Comparison of ENCODE assay signal across 8 cellular contexts in the genomic region with DNA sequence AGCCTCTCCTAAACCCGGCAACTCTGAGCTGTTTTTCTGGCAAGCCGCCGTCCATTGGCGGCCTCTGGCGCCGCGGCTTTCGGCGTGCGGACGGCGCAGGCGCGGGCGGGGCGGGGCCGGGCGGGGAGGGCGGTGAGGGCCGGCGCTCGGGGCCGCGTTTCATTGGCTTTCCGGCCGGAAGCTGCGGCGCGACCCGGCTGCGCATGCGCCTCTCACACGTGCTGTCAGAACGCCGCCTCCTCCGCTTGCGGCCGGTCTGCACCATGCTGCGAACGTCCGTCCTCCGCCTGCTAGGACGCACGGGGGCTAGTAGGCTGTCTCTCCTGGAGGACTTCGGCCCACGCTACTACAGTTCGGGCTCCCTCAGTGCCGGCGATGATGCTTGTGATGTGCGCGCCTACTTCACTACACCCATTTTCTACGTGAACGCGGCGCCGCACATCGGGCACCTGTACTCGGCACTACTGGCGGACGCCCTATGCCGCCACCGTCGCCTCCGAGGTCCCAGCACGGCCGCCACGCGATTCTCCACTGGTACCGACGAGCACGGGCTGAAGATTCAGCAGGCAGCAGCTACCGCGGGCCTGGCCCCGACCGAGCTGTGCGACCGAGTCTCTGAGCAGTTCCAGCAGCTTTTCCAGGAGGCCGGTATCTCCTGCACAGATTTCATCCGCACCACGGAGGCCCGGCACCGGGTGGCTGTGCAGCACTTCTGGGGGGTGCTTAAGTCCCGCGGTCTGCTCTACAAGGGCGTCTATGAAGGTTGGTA. TPM values are rescaled to one million over a fixed set of nuclear protein-coding genes. Genes with fewer than 3 reads are reported as not detected.
DNase-seq lines count a peak whose midpoint lies in the region; ATAC-seq and TF ChIP-seq lines count a peak whose summit lies in the region.

TSS of gene MARS2 (plus strand) at position 227 of the 769 bp plus-strand sequence. CDS start at position 264, 37 bp downstream.

- dilution Hi-C loops in IMR-90 (cut with HindIII; ENCODE audit: low sequenced_read_pairs, unreplicated experiment), result no loop called here

- peaks cover 20% of the 10 kb centered on the region for H4K20me1 ChIP-seq in IMR-90 (ENCODE audit: insufficient read depth, low read length)

- CTCF ChIA-PET in IMR-90 (lab: Yijun Ruan, JAX), result no interaction called here

- peak within 1 kb of the TSS; percentile 92 for H2BK120ac ChIP-seq in IMR-90 (ENCODE audit: low read depth, low read length)

- peak within 1 kb of the TSS; percentile 99 for H3K4me3 ChIP-seq in IMR-90 (ENCODE audit: insufficient read depth, low read depth, low read length)

- peaks cover 18 to 33% of the 10 kb centered on the region in 2 experiments for H3K79me1 ChIP-seq in IMR-90 (ENCODE audit: low read depth in 1 of 2, low read length in 2 of 2)

- peak within 1 kb of the TSS; percentile 49 for H3K27ac ChIP-seq in IMR-90 (ENCODE audit: insufficient read depth, low read length)
- peak within 1 kb of the TSS; percentile 58 for H3K27ac ChIP-seq in epithelial cell of prostate

- H4K91ac ChIP-seq in IMR-90 (ENCODE audit: insufficient read depth, low read depth, low read length), result peak within 1 kb of the TSS; percentile 88

- BruUV-seq in IMR-90 (replicated peaks; lab: Mats Ljungman, UMichigan), result no TSS peak

- POLR2A ChIA-PET in IMR-90 (lab: Charles Lee; ENCODE audit: unreplicated experiment), result no interaction called here

- TF ChIP-seq RAD21 in IMR-90 (IDR thresholded peaks at IDR 0.05; ENCODE audit: low read length), result no peak

- H3K56ac ChIP-seq in IMR-90 (ENCODE audit: extremely low read depth, insufficient read depth, low read length), result peak within 1 kb of the TSS; percentile 98

- no peaks in the 10 kb centered on the region for H3K27me3 ChIP-seq in IMR-90 (ENCODE audit: control insufficient read depth, insufficient read depth, low read length)

- H3K9ac ChIP-seq in IMR-90 (ENCODE audit: low read depth, low read length), result peak within 1 kb of the TSS; percentile 80

- peak within 1 kb of the TSS; percentile 84 for H2BK5ac ChIP-seq in IMR-90 (ENCODE audit: low read depth, low read length, poor library complexity, severe bottlenecking)

- H4K8ac ChIP-seq in IMR-90 (ENCODE audit: low read depth in 2 of 2, low read length in 2 of 2), result peak within 1 kb of the TSS; percentile 60 to 98; a peak in 3 of 4 replicates

- H3K4ac ChIP-seq in IMR-90 (ENCODE audit: low read depth, low read length), result peak within 1 kb of the TSS; percentile 79

- H3K4me2 ChIP-seq in IMR-90 (ENCODE audit: low read depth, low read length), result peak within 1 kb of the TSS; percentile 80

- no peaks in the 10 kb centered on the region for H3K36me3 ChIP-seq in IMR-90 (ENCODE audit: control insufficient read depth, insufficient read depth, low read length)

- H3K14ac ChIP-seq in IMR-90 (replicated peaks; ENCODE audit: low read depth, low read length), result peak within 1 kb of the TSS; percentile 91

- H3K18ac ChIP-seq in IMR-90 (ENCODE audit: low read depth, low read length), result peak within 1 kb of the TSS; percentile 32; the same call in 1 of the 2 replicates

- H2AK5ac ChIP-seq in IMR-90 (ENCODE audit: low read depth, low read length), result 0 out of 2 replicates have a peak within 1 kb of the TSS, but pooled peaks have one; percentile 78

- intact Hi-C loops in IMR-90 (cut with micrococcal nuclease), result loop anchor here (1.0 to 10.0 kb wide), 5 partner anchors 188 to 592 kb away; partner anchors contain the start of genes HSPE1, MOB4 and SF3B1

- peak within 1 kb of the TSS; percentile 72; the same call in 1 of the 3 replicates for H2BK15ac ChIP-seq in IMR-90 (ENCODE audit: low read depth, low read length)

- peak within 1 kb of the TSS; percentile 31 for H4K5ac ChIP-seq in IMR-90 (ENCODE audit: low read depth, low read length)

- H2AFZ ChIP-seq in IMR-90 (replicated peaks; ENCODE audit: low read length, poor library complexity), result peak within 1 kb of the TSS; percentile 95

- WGBS in IMR-90 (ENCODE audit: extremely low coverage in 2 of 2, insufficient read length in 1 of 2), 2 experiments, result 0% methylated on average over 20 of the region's 85 CpGs; no CpG with 5 or more reads in 1 of the 2 experiments

- DNase-seq in DMS114 treated with DMSO at 0.1 percent for 48 hours (lab: John Stamatoyannopoulos, UW; ENCODE audit: unreplicated experiment) (peak; percentile 81), IMR-90 (peak; percentile 88), OCI-M2 (lab: John Stamatoyannopoulos, UW; ENCODE audit: unreplicated experiment) (peak; percentile 78), activated T-cell treated with anti-CD3 and anti-CD28 coated beads for 4 hours (peak; percentile 85), epithelial cell of prostate (ENCODE audit: low read depth, low spot score) (peak; percentile 60), mucosa of gallbladder (ENCODE audit: low spot score) (peak; percentile 95)
- DNase-seq in stimulated activated CD8-positive, alpha-beta memory T cell treated with anti-CD3 and anti-CD28 coated beads, Interleukin-4, amount 100 ng/mL, for 4 hours (ENCODE audit: low read depth in 2 of 2, low spot score in 1 of 2), result peak; percentile 81 to 83

- in situ Hi-C loops in IMR-90 (cut with MboI; ENCODE audit: low sequenced_read_pairs), result loop anchor here (10.0 kb wide), 1 partner anchor 191 kb away; the partner anchor contains the start of gene MOB4

- no peaks in the 10 kb centered on the region for H3K9me3 ChIP-seq in IMR-90 (ENCODE audit: control insufficient read depth, insufficient read depth, low read length)

- peak within 1 kb of the TSS; percentile 75; the same call in 1 of the 2 replicates for H2BK20ac ChIP-seq in IMR-90 (ENCODE audit: low read depth, low read length)

- H2AK9ac ChIP-seq in IMR-90 (replicated peaks; ENCODE audit: low read depth, low read length, poor library complexity), result peak within 1 kb of the TSS; percentile 77

- TF ChIP-seq POLR2A in IMR-90 (IDR thresholded peaks at IDR 0.05; ENCODE audit: low read depth, low read length), result no peak

- H3K23ac ChIP-seq in IMR-90 (ENCODE audit: low read depth, low read length), result peak within 1 kb of the TSS; percentile 90

- TF ChIP-seq CTCF in IMR-90 (conservative IDR thresholded peaks at IDR 0.05; ENCODE audit: low read depth, low read length), result no peak

- ATAC-seq in GM21529 (IDR thresholded peaks at IDR 0.05; ENCODE audit: unreplicated experiment) (peak; percentile 80), IMR-90 (ENCODE audit: low read depth) (peak; percentile 95)

- H3K4me1 ChIP-seq in IMR-90 (ENCODE audit: control insufficient read depth, insufficient read depth, low read length), result peaks cover 6% of the 10 kb centered on the region

- H3K9me1 ChIP-seq in IMR-90 (ENCODE audit: insufficient read depth, low read length), result peaks cover 5% of the 10 kb centered on the region

TF ChIP-seq in IMR-90, 13 proteins besides CTCF, POLR2A, EP300 and RAD21:
- TF ChIP-seq NFE2L2 (IDR thresholded peaks at IDR 0.05; ENCODE audit: low read depth, low read length), result no peak
- peak; percentile 83; the same call in 1 of the 2 replicates for TF ChIP-seq MAZ (IDR thresholded peaks at IDR 0.05; ENCODE audit: borderline replicate concordance, low read depth, low read length)
- no peak for TF ChIP-seq SMC3 (IDR thresholded peaks at IDR 0.05; ENCODE audit: low read depth, low read length)
- TF ChIP-seq, protein P1, sequence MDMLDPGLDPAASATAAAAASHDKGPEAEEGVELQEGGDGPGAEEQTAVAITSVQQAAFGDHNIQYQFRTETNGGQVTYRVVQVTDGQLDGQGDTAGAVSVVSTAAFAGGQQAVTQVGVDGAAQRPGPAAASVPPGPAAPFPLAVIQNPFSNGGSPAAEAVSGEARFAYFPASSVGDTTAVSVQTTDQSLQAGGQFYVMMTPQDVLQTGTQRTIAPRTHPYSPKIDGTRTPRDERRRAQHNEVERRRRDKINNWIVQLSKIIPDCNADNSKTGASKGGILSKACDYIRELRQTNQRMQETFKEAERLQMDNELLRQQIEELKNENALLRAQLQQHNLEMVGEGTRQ (IDR thresholded peaks at IDR 0.05; ENCODE audit: low read depth, low read length), result peak; percentile 87
- no peak for TF ChIP-seq CEBPB (IDR thresholded peaks at IDR 0.05; ENCODE audit: low read depth, low read length)
- no peak for TF ChIP-seq RCOR1 (IDR thresholded peaks at IDR 0.05; ENCODE audit: insufficient replicate concordance, low read length)
- TF ChIP-seq CHD1 (IDR thresholded peaks at IDR 0.05; ENCODE audit: low read depth, low read length), result no peak
- no peak for TF ChIP-seq MAFK (IDR thresholded peaks at IDR 0.05; ENCODE audit: low read depth, low read length)
- peak; percentile 99 for TF ChIP-seq MXI1 (IDR thresholded peaks at IDR 0.05; ENCODE audit: borderline replicate concordance, low read depth, low read length)
- peak; percentile 88 for TF ChIP-seq BHLHE40 (IDR thresholded peaks at IDR 0.05; ENCODE audit: low read depth, low read length)

RNA-seq across cellular contexts. Expression of gene MARS2, which starts in this region (rescaled TPM):
- total RNA-seq in IMR-90 (2012; rRNA removed), result 3.8 and 3.9 TPM in 2 replicates
- 2.9 and 3.4 TPM in 2 replicates for polyA plus RNA-seq in IMR-90 (2012; rRNA removed)
- polyA plus RNA-seq in IMR-90 (2012; cell fraction: cytosol; rRNA removed), result 1.9 and 2.2 TPM in 2 replicates
- polyA plus RNA-seq in IMR-90 (2012; cell fraction: nucleus; rRNA removed; ENCODE audit: low replicate concordance), result 1.7 and 2.2 TPM in 2 replicates
- total RNA-seq in mucosa of gallbladder, result 4.8 TPM

Comparison
In these comparisons a context has a peak if more than half of its experiments do, and no peak if none do; other contexts are left out.
1. Peak in every context shown above with its lines: DNase-seq, ATAC-seq, H3K4me3 ChIP-seq and H3K27ac ChIP-seq.